Comparison of ENCODE assay signal across 20 cellular contexts in genomic region chr18:61196745-61197144, GRCh38.
"Had no signal": no experiment of that assay in that cellular context is flagged by ENCODE, and none has a peak within 500 bp of the region (broad histone marks: within the 10 kb centered on the region; RNA-seq: fewer than 3 reads in every experiment).

No MANE protein-coding gene starts in this region.

- H3K36me3 ChIP-seq: esophagus muscularis mucosa, gastrocnemius medialis, heart right ventricle, left lung, lower lobe of right lung had no signal

- ATAC-seq: gastrocnemius medialis, heart right ventricle, left cardiac atrium, left lung, left ventricle myocardium superior, lower lobe of right lung, mucosa of descending colon had no signal

- H3K4me3 ChIP-seq: coronary artery, dorsolateral prefrontal cortex, esophagus muscularis mucosa, gastrocnemius medialis, heart right ventricle, left lung, lower lobe of right lung, mucosa of descending colon had no signal

- H3K27me3 ChIP-seq: esophagus muscularis mucosa, gastrocnemius medialis, heart right ventricle, left lung had no signal

- H3K4me1 ChIP-seq: esophagus muscularis mucosa, gastrocnemius medialis, heart right ventricle, left lung, lower lobe of right lung had no signal

- H3K27ac ChIP-seq: coronary artery, dorsolateral prefrontal cortex, esophagus muscularis mucosa, gastrocnemius medialis, heart right ventricle, left lung, lower lobe of right lung had no signal

- DNase-seq: dermis blood vessel endothelial cell; dorsolateral prefrontal cortex; effector CD4-positive, alpha-beta T cell; effector memory CD4-positive, alpha-beta T cell; foreskin fibroblast; foreskin melanocyte; gastrocnemius medialis; glutamatergic neuron; head of caudate nucleus; heart right ventricle; hippocampal formation; left cardiac atrium; left lung; left ventricle myocardium superior; lower lobe of right lung; mesenchymal stem cell; mucosa of descending colon; naive B cell had no signal

- H3K9me3 ChIP-seq: esophagus muscularis mucosa, gastrocnemius medialis, lower lobe of right lung, mucosa of descending colon had no signal
